ENCODE assay signal across 8 cellular contexts in the genomic region with DNA sequence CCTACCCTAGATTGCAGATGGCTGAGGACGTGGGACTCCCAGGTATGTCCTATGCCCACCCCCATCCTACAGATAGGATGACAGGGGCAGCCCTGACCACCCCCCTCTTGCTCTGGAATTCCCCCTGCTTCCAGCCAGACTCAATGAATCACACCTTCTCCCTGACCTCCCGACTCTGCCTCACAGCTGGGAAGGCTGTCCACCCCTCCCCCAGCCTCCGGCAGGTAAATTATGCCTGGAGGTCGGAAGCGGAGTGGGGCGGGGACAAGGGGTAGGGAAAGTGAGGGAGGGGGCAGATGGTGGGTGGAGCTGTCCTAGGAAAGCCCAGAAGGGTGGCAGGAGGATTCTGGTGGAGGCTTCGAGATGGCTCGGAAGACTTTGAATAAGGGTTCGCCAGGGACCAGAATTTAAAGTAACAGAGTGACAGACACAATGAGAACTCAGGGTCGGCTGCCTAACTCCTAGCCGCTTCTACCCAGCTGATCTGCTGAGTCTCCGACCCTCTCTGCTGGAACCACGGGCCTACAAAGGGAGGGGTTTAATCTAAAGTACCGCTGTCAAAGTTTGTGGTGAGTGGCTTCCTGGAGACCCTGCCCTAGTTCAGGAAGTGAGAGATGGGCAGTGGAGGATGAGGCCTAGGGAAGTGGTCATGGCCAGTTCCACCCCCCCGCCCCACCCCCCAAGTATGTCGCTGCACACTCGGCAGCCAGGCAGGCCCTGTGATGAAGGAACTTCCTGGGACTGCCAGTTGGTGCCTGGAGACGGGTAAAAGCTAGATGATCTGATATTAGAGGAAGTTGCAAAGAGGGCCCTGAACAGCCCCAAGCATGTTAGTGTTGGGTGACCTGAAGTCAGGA. TPM values are rescaled to one million over a fixed set of nuclear protein-coding genes. Genes with fewer than 3 reads are reported as not detected.
A peak's percentile ranks its signal among the peaks of the same experiment; 100 is the strongest.
DNase-seq lines count a peak whose midpoint lies in the region; ATAC-seq and TF ChIP-seq lines count a peak whose summit lies in the region.

No MANE protein-coding gene starts in this region.

- no peaks in the 10 kb centered on the region for H3K36me3 ChIP-seq in CD4-positive, CD25-positive, alpha-beta regulatory T cell (ENCODE audit: control insufficient read depth, insufficient read depth, low read length)
- H3K36me3 ChIP-seq in suprapubic skin = no peaks in the 10 kb centered on the region

- H3K9me3 ChIP-seq in CD4-positive, CD25-positive, alpha-beta regulatory T cell (ENCODE audit: control insufficient read depth in 2 of 2, low read length in 2 of 2) = peaks cover 1 to 3% of the 10 kb centered on the region in 2 experiments
- H3K9me3 ChIP-seq in suprapubic skin = no peaks in the 10 kb centered on the region

- H3K4me1 ChIP-seq in CD4-positive, CD25-positive, alpha-beta regulatory T cell (ENCODE audit: control insufficient read depth, insufficient read depth, low read length, poor library complexity, severe bottlenecking) = peaks cover 50% of the 10 kb centered on the region
- H3K4me1 ChIP-seq in suprapubic skin = peaks cover 77% of the 10 kb centered on the region

- no peaks in the 10 kb centered on the region for H3K27me3 ChIP-seq in CD4-positive, CD25-positive, alpha-beta regulatory T cell (ENCODE audit: control insufficient read depth, insufficient read depth, low read length)
- H3K27me3 ChIP-seq in suprapubic skin = no peaks in the 10 kb centered on the region

- DNase-seq in CD4-positive, CD25-positive, alpha-beta regulatory T cell = peak in 1 of 3 donors; percentile 65
- DNase-seq in NCI-H510A treated with DMSO at 0.1 percent for 48 hours (lab: John Stamatoyannopoulos, UW) (peak; percentile 90), astrocyte of the hippocampus (ENCODE audit: low read depth, low spot score) (peak; percentile 62), islet precursor cell (peak; percentile 99), suprapubic skin (ENCODE audit: low spot score in 2 of 2) (peak; percentile 62 to 77), retina (no peak), NCI-H146 treated with DMSO at 0.1 percent for 48 hours (lab: John Stamatoyannopoulos, UW; ENCODE audit: unreplicated experiment) (no peak)

- peaks cover 15 to 48% (median 34%) of the 10 kb centered on the region in 4 donors for H3K4me1 Mint-ChIP-seq in CD4-positive, CD25-positive, alpha-beta regulatory T cell

- 40% methylated on average over 14 of the region's 18 CpGs for WGBS in suprapubic skin

- peak overlapping the region; percentile 51 for H3K4me3 ChIP-seq in CD4-positive, CD25-positive, alpha-beta regulatory T cell (ENCODE audit: low read depth, low read length)
- peak overlapping the region; percentile 15 for H3K4me3 ChIP-seq in suprapubic skin

- TF ChIP-seq POLR2A in suprapubic skin (IDR thresholded peaks at IDR 0.05) = no peak

- H3K9me3 Mint-ChIP-seq in CD4-positive, CD25-positive, alpha-beta regulatory T cell = peaks cover 0 to 9% (median 4%) of the 10 kb centered on the region in 7 donors

- H3K27me3 Mint-ChIP-seq in CD4-positive, CD25-positive, alpha-beta regulatory T cell = peaks cover 33% of the 10 kb centered on the region

- ATAC-seq in CD4-positive, CD25-positive, alpha-beta regulatory T cell (ENCODE audit: low read depth in 2 of 2) = peak; percentile 30 to 42
- no peak for ATAC-seq in HG03442 (IDR thresholded peaks at IDR 0.05; ENCODE audit: unreplicated experiment)

- H3K27ac Mint-ChIP-seq in CD4-positive, CD25-positive, alpha-beta regulatory T cell = peak overlapping the region; percentile 47 to 94 (median 91)

- no peak for TF ChIP-seq CTCF in suprapubic skin (IDR thresholded peaks at IDR 0.05)

- H3K4me3 Mint-ChIP-seq in CD4-positive, CD25-positive, alpha-beta regulatory T cell = peak overlapping the region; percentile 67 to 84 (median 72)

- H3K27ac ChIP-seq in CD4-positive, CD25-positive, alpha-beta regulatory T cell (ENCODE audit: insufficient read depth, low read length, poor library complexity, severe bottlenecking) = peak overlapping the region; percentile 49
- peak overlapping the region; percentile 93 for H3K27ac ChIP-seq in suprapubic skin

- no peak for TF ChIP-seq EP300 in suprapubic skin (IDR thresholded peaks at IDR 0.05)

- H3K36me3 Mint-ChIP-seq in CD4-positive, CD25-positive, alpha-beta regulatory T cell = no peaks in the 10 kb centered on the region

RNA-seq across cellular contexts. Expression of a gene that starts 4.2 kb away (rescaled TPM):
- total RNA-seq in CD4-positive, CD25-positive, alpha-beta regulatory T cell = 31.9 TPM
- 10 to 100 TPM in 1 of 4 donors, 1 to 10 TPM in 3; 2.1 to 10.5 (median 4.5) TPM for polyA plus RNA-seq in CD4-positive, CD25-positive, alpha-beta regulatory T cell
- total RNA-seq in suprapubic skin = 100 to 1,000 TPM in 1 of 4 donors, 10 to 100 TPM in 3; 60.4 to 140 (median 96.5) TPM

Comparison
In these comparisons a context has a peak if more than half of its experiments do, and no peak if none do; other contexts are left out.
1. DNase-seq: peak in NCI-H510A treated with DMSO at 0.1 percent for 48 hours (single experiment), astrocyte of the hippocampus (single experiment), islet precursor cell (single experiment) and suprapubic skin (2 of 2); none in retina (single experiment) and NCI-H146 treated with DMSO at 0.1 percent for 48 hours (single experiment).